ENCODE assay signal across 8 cellular contexts in genomic region chr19:14495678-14496028, GRCh38. TPM values are rescaled to one million over a fixed set of nuclear protein-coding genes. Genes with fewer than 3 reads are reported as not detected.
DNase-seq lines count a peak whose midpoint lies in the region; ATAC-seq, FAIRE-seq and TF ChIP-seq lines count a peak whose summit lies in the region.

No MANE protein-coding gene starts in this region.

- H3K27ac ChIP-seq in cardiac muscle cell: no peak overlapping the region
- no peak overlapping the region for H3K27ac ChIP-seq in GM12878 (ENCODE audit: control insufficient read depth, insufficient read depth)
- H3K27ac ChIP-seq in uterus: peak overlapping the region; percentile 65 to 80

- ATAC-seq in Right ventricle myocardium superior (ENCODE audit: poor library complexity) (no peak), GM12878 (no peak; the same call in 2 of the 3 replicates), GM21786 (IDR thresholded peaks at IDR 0.05; ENCODE audit: unreplicated experiment) (no peak)

- TF ChIP-seq POLR2A in GM12878 (IDR thresholded peaks at IDR 0.05; ENCODE audit: low read depth, low read length) (no peak), lower leg skin (IDR thresholded peaks at IDR 0.05) (no peak), uterus (IDR thresholded peaks at IDR 0.05) (no peak)

- WGBS in GM12878 (ENCODE audit: insufficient coverage, insufficient replicate concordance, low lambda C conversion rate, missing lambda C conversion rate): 3% methylated on average over 3 of the region's 28 CpGs
- 0% methylated on average over 14 of the region's 28 CpGs; no CpG with 5 or more reads in 1 of the 2 donors for WGBS in lower leg skin, 2 donors

- no peaks in the 10 kb centered on the region for H3K9me3 ChIP-seq in cardiac muscle cell (ENCODE audit: low read depth)
- H3K9me3 ChIP-seq in GM12878 (replicated peaks; ENCODE audit: control insufficient read depth, insufficient read depth, low read length): no peaks in the 10 kb centered on the region
- H3K9me3 ChIP-seq in uterus: no peaks in the 10 kb centered on the region

- peak overlapping the region; percentile 89 for H3K4me2 ChIP-seq in GM12878 (ENCODE audit: control insufficient read depth, insufficient read depth)

- H3K4me3 ChIP-seq in cardiac muscle cell (peak overlapping the region; percentile 69), GM12878 (peak overlapping the region; percentile 80), lower leg skin (ENCODE audit: low read depth, poor library complexity, severe bottlenecking) (peak overlapping the region; percentile 59), uterus (peak overlapping the region; percentile 65 to 99)

- TF ChIP-seq EP300 in GM12878 (IDR thresholded peaks at IDR 0.05; ENCODE audit: borderline replicate concordance in 1 of 2, control insufficient read depth in 1 of 2, low read depth in 2 of 2, low read length in 2 of 2): no peak

- no peak for TF ChIP-seq RAD21 in GM12878 (IDR thresholded peaks at IDR 0.05; ENCODE audit: insufficient read depth, low read depth, low read length)

- intact Hi-C loops in Right ventricle myocardium superior (cut with DNase I) (no loop called here), GM12878 (cut with micrococcal nuclease; ENCODE audit: unreplicated experiment) (no loop called here), lower leg skin (cut with DNase I; ENCODE audit: low total_unique reads) (no loop called here), uterus (cut with DNase I; ENCODE audit: low total_unique reads) (no loop called here)

- DNase-seq in cardiac muscle cell (ENCODE audit: low read depth in 1 of 2, low spot score in 1 of 2) (no peak), Right ventricle myocardium superior (no peak), GM12878 (ENCODE audit: low read depth, low spot score) (no peak), lower leg skin (ENCODE audit: low spot score in 2 of 2) (no peak), uterus (no peak), GM19239 (ENCODE audit: insufficient read length, low spot score) (no peak)
- DNase-seq in stimulated activated CD4-positive, alpha-beta T cell treated with anti-CD3 and anti-CD28 coated beads, Interleukin-15, amount 100 ng/mL, for 24 hours: no peak

- in situ Hi-C loops in GM12878 (cut with MboI): no loop called here

- no peak for FAIRE-seq in GM12878 (lab: Jason Lieb, UNC)
- no peak for FAIRE-seq in GM19239 (lab: Jason Lieb, UNC)

- no peaks in the 10 kb centered on the region for H3K79me2 ChIP-seq in GM12878 (ENCODE audit: control insufficient read depth, insufficient read depth, low read length)

- no peaks in the 10 kb centered on the region for H3K4me1 ChIP-seq in cardiac muscle cell (ENCODE audit: low read depth)
- peaks cover 2% of the 10 kb centered on the region; the same call in 1 of the 2 replicates for H3K4me1 ChIP-seq in GM12878 (ENCODE audit: control insufficient read depth, insufficient read depth, low read length)
- peaks cover 0 to 4% of the 10 kb centered on the region in 2 donors for H3K4me1 ChIP-seq in uterus

- CTCF ChIA-PET in GM12878 (lab: Yijun Ruan, JAX): interaction anchor here (0.5 to 2.1 kb wide), 7 partner anchors 10 to 365 kb away, joined by 3 to 10 read pairs (median 5); partner anchors contain the start of gene ASF1B

- no peaks in the 10 kb centered on the region for H3K36me3 ChIP-seq in cardiac muscle cell
- no peaks in the 10 kb centered on the region for H3K36me3 ChIP-seq in GM12878 (ENCODE audit: control insufficient read depth in 2 of 2, insufficient read depth in 2 of 2, low read length in 1 of 2)
- no peaks in the 10 kb centered on the region for H3K36me3 ChIP-seq in uterus

- no peaks in the 10 kb centered on the region for H4K20me1 ChIP-seq in GM12878 (ENCODE audit: control insufficient read depth, insufficient read depth)

- H3K27me3 ChIP-seq in cardiac muscle cell (no peaks in the 10 kb centered on the region), GM12878 (replicated peaks in 1 of 2; ENCODE audit: control insufficient read depth in 2 of 2, insufficient read depth in 2 of 2, low read length in 1 of 2) (no peaks in the 10 kb centered on the region), uterus (no peaks in the 10 kb centered on the region)

- no TSS peak for BruUV-seq in GM12878 (replicated peaks; lab: Mats Ljungman, UMichigan)

- H2AFZ ChIP-seq in GM12878 (ENCODE audit: control insufficient read depth, low read depth, low read length): peak overlapping the region; percentile 45

- SMC1A ChIA-PET in GM12878 (lab: Charles Lee; ENCODE audit: uncharacterized antibody, unreplicated experiment): interaction anchor here (0.6 to 0.7 kb wide), 2 partner anchors 173 to 442 kb away, joined by 3 read pairs; no protein-coding TSS in a partner anchor

- RAD21 ChIA-PET in GM12878 (lab: Charles Lee; ENCODE audit: unreplicated experiment): interaction anchor here (1.2 kb wide), 1 partner anchor 359 kb away, joined by 4 read pairs; the partner anchor contains the start of gene ASF1B

- peak overlapping the region; percentile 47; the same call in 1 of the 2 replicates for H3K9ac ChIP-seq in GM12878 (ENCODE audit: control insufficient read depth, insufficient read depth, low read length)

- POLR2A ChIA-PET in GM12878 (lab: Charles Lee): interaction anchor here (0.6 to 1.2 kb wide), 3 partner anchors 8 to 103 kb away, joined by 3 to 7 read pairs (median 5); partner anchors contain the start of gene DNAJB1

- no peak for TF ChIP-seq CTCF in cardiac muscle cell (IDR thresholded peaks at IDR 0.05; ENCODE audit: low read depth, low read length)
- TF ChIP-seq CTCF in GM12878 (IDR thresholded peaks at IDR 0.05 in 2 of 3, conservative IDR thresholded peaks at IDR 0.05 in 1 of 3; ENCODE audit: control insufficient read depth in 2 of 3, extremely low read depth in 1 of 3, insufficient read depth in 1 of 3, low read depth in 3 of 3, low read length in 3 of 3): no peak
- no peak for TF ChIP-seq CTCF in lower leg skin (IDR thresholded peaks at IDR 0.05)
- TF ChIP-seq CTCF in uterus (IDR thresholded peaks at IDR 0.05): no peak

RNA-seq across cellular contexts. Expression of gene GIPC1, which starts 0.3 kb away (rescaled TPM):
- total RNA-seq in cardiac muscle cell: 133 and 172 TPM in 2 replicates
- polyA plus RNA-seq in cardiac muscle cell: 117 and 145 TPM in 2 replicates
- 48.9 TPM for total RNA-seq in Right ventricle myocardium superior
- 6.6 and 6.9 TPM in 2 replicates for total RNA-seq in GM12878 (2013; cell fraction: nucleolus; rRNA removed)
- 23.4 and 24.1 TPM in 2 replicates for total RNA-seq in GM12878 (2014; rRNA removed)
- total RNA-seq in GM12878 (2014; rRNA removed; fragmentation: Illumina TruSeq; extraction: Trizol): 7.0 and 11.3 TPM in 2 replicates
- total RNA-seq in GM12878 (2021): 19.9 and 21.2 TPM in 2 replicates
- 4.5 TPM for polyA plus RNA-seq in GM12878 (2011; ENCODE audit: low read depth)
- polyA plus RNA-seq in GM12878 (2011; rRNA removed): 6.4 and 11.2 TPM in 2 replicates
- 13.5 and 21.3 TPM in 2 replicates for polyA plus RNA-seq in GM12878 (2011; cell fraction: cytosol; rRNA removed)
- polyA plus RNA-seq in GM12878 (2011; cell fraction: nucleus; rRNA removed): 11.9 and 15.0 TPM in 2 replicates
- 11.9 and 12.5 TPM in 2 replicates for polyA plus RNA-seq in GM12878 (2012)
- polyA plus RNA-seq in GM12878 (2014; fragmentation: Illumina TruSeq; extraction: Trizol): 1.0 and 5.0 TPM in 2 replicates
- 1 to 10 TPM in 1 of 2 experiments, under 1 TPM in 1; 0.47 to 1.0 TPM for polyA plus RNA-seq in GM12878 (2014; fragmentation: Nextera tagmentation; extraction: Ambion mirVana)
- polyA plus RNA-seq in GM12878 (2014; rRNA removed): 21.4 and 24.1 TPM in 2 replicates
- polyA plus RNA-seq in GM12878 (2016; fragmentation: Nextera tagmentation; extraction: Ambion mirVana): 10 to 100 TPM; 15.9 to 18.0 TPM
- polyA minus RNA-seq in GM12878 (2011; rRNA and poly(A)+ RNA removed): 4.3 and 6.5 TPM in 2 replicates
- 27.1 and 42.4 TPM in 2 replicates for polyA minus RNA-seq in GM12878 (2011; cell fraction: cytosol; rRNA and poly(A)+ RNA removed)
- 4.0 and 8.5 TPM in 2 replicates for polyA minus RNA-seq in GM12878 (2011; cell fraction: nucleus; rRNA and poly(A)+ RNA removed)
- total RNA-seq in lower leg skin: 100 to 1,000 TPM; 135 to 217 (median 164) TPM
- 10 to 100 TPM; 14.1 to 70.0 (median 36.3) TPM for total RNA-seq in uterus

RNA-seq across cellular contexts. Expression of gene PTGER1, which starts 20.5 kb away (rescaled TPM):
- 0.42 TPM in 1 of 2 replicates, not detected in the other for total RNA-seq in cardiac muscle cell
- 0.36 and 0.75 TPM in 2 replicates for polyA plus RNA-seq in cardiac muscle cell
- not detected for total RNA-seq in Right ventricle myocardium superior
- total RNA-seq in GM12878 (2013; cell fraction: nucleolus; rRNA removed): not detected in 2 replicates
- total RNA-seq in GM12878 (2014; rRNA removed): not detected in 2 replicates
- not detected in 2 replicates for total RNA-seq in GM12878 (2014; rRNA removed; fragmentation: Illumina TruSeq; extraction: Trizol)
- not detected in 2 replicates for total RNA-seq in GM12878 (2021)
- polyA plus RNA-seq in GM12878 (2011; ENCODE audit: low read depth): not detected
- polyA plus RNA-seq in GM12878 (2011; rRNA removed): not detected in 2 replicates
- polyA plus RNA-seq in GM12878 (2011; cell fraction: cytosol; rRNA removed): not detected in 2 replicates
- not detected in 2 replicates for polyA plus RNA-seq in GM12878 (2011; cell fraction: nucleus; rRNA removed)
- polyA plus RNA-seq in GM12878 (2012): not detected in 2 replicates
- polyA plus RNA-seq in GM12878 (2014; fragmentation: Illumina TruSeq; extraction: Trizol): not detected in 2 replicates
- polyA plus RNA-seq in GM12878 (2014; fragmentation: Nextera tagmentation; extraction: Ambion mirVana): not detected
- polyA plus RNA-seq in GM12878 (2014; rRNA removed): not detected in 2 replicates
- not detected for polyA plus RNA-seq in GM12878 (2016; fragmentation: Nextera tagmentation; extraction: Ambion mirVana)
- polyA minus RNA-seq in GM12878 (2011; rRNA and poly(A)+ RNA removed): not detected in 2 replicates
- polyA minus RNA-seq in GM12878 (2011; cell fraction: cytosol; rRNA and poly(A)+ RNA removed): not detected in 2 replicates
- polyA minus RNA-seq in GM12878 (2011; cell fraction: nucleus; rRNA and poly(A)+ RNA removed): not detected in 2 replicates
- under 1 TPM in 1 of 4 donors, not detected in 3; 0.62 TPM for total RNA-seq in lower leg skin
- 1 to 10 TPM in 1 of 4 donors, under 1 TPM in 1, not detected in 2; 0.30 to 1.2 TPM for total RNA-seq in uterus

RNA-seq across cellular contexts. Expression of gene DNAJB1, which starts 22.5 kb away (rescaled TPM):
- 41.8 and 56.4 TPM in 2 replicates for total RNA-seq in cardiac muscle cell
- polyA plus RNA-seq in cardiac muscle cell: 76.5 and 82.8 TPM in 2 replicates
- 43.0 TPM for total RNA-seq in Right ventricle myocardium superior
- 20.5 and 21.0 TPM in 2 replicates for total RNA-seq in GM12878 (2013; cell fraction: nucleolus; rRNA removed)
- total RNA-seq in GM12878 (2014; rRNA removed): 27.2 and 27.9 TPM in 2 replicates
- total RNA-seq in GM12878 (2014; rRNA removed; fragmentation: Illumina TruSeq; extraction: Trizol): 24.7 and 26.3 TPM in 2 replicates
- 39.4 and 40.8 TPM in 2 replicates for total RNA-seq in GM12878 (2021)
- 16.0 TPM for polyA plus RNA-seq in GM12878 (2011; ENCODE audit: low read depth)
- polyA plus RNA-seq in GM12878 (2011; rRNA removed): 36.8 and 45.7 TPM in 2 replicates
- polyA plus RNA-seq in GM12878 (2011; cell fraction: cytosol; rRNA removed): 45.8 and 48.4 TPM in 2 replicates
- 31.8 and 33.9 TPM in 2 replicates for polyA plus RNA-seq in GM12878 (2011; cell fraction: nucleus; rRNA removed)
- 24.2 and 28.9 TPM in 2 replicates for polyA plus RNA-seq in GM12878 (2012)
- 34.9 and 38.0 TPM in 2 replicates for polyA plus RNA-seq in GM12878 (2014; fragmentation: Illumina TruSeq; extraction: Trizol)
- 1 to 10 TPM; 4.8 to 8.3 TPM for polyA plus RNA-seq in GM12878 (2014; fragmentation: Nextera tagmentation; extraction: Ambion mirVana)
- 31.6 and 31.9 TPM in 2 replicates for polyA plus RNA-seq in GM12878 (2014; rRNA removed)
- polyA plus RNA-seq in GM12878 (2016; fragmentation: Nextera tagmentation; extraction: Ambion mirVana): 10 to 100 TPM; 62.3 to 65.8 TPM
- polyA minus RNA-seq in GM12878 (2011; rRNA and poly(A)+ RNA removed): 40.0 and 44.6 TPM in 2 replicates
- polyA minus RNA-seq in GM12878 (2011; cell fraction: cytosol; rRNA and poly(A)+ RNA removed): 11.1 and 16.1 TPM in 2 replicates
- 15.0 and 18.5 TPM in 2 replicates for polyA minus RNA-seq in GM12878 (2011; cell fraction: nucleus; rRNA and poly(A)+ RNA removed)
- 100 to 1,000 TPM in 2 of 4 donors, 10 to 100 TPM in 2; 96.2 to 107 (median 99.6) TPM for total RNA-seq in lower leg skin
- 10 to 100 TPM; 10.2 to 66.9 (median 40.6) TPM for total RNA-seq in uterus

RNA-seq across cellular contexts. Expression of gene TECR, which starts 33.7 kb away (rescaled TPM):
- total RNA-seq in cardiac muscle cell (77.4 and 83.1 TPM in 2 replicates), Right ventricle myocardium superior (73.8 TPM), GM12878 (2014; rRNA removed) (54.0 and 70.3 TPM in 2 replicates), GM12878 (2014; rRNA removed; fragmentation: Illumina TruSeq; extraction: Trizol) (36.3 TPM in 2 replicates), GM12878 (2021) (86.1 and 92.0 TPM in 2 replicates), lower leg skin (100 to 1,000 TPM; 117 to 165 (median 147) TPM), uterus (10 to 100 TPM in 3 of 4 donors, 1 to 10 TPM in 1; 4.6 to 68.2 (median 33.9) TPM)
- polyA plus RNA-seq in cardiac muscle cell (245 and 345 TPM in 2 replicates), GM12878 (2011; rRNA removed) (12.0 and 37.4 TPM in 2 replicates), GM12878 (2014; fragmentation: Illumina TruSeq; extraction: Trizol) (27.2 and 65.9 TPM in 2 replicates), GM12878 (2014; fragmentation: Nextera tagmentation; extraction: Ambion mirVana) (10 to 100 TPM in 1 of 2 experiments, 1 to 10 TPM in 1; 9.6 to 23.9 TPM), GM12878 (2014; rRNA removed) (62.5 and 83.3 TPM in 2 replicates), GM12878 (2016; fragmentation: Nextera tagmentation; extraction: Ambion mirVana) (100 to 1,000 TPM; 148 to 157 TPM)
- 31.1 and 32.1 TPM in 2 replicates for total RNA-seq in GM12878 (2013; cell fraction: nucleolus; rRNA removed)
- 27.9 TPM for polyA plus RNA-seq in GM12878 (2011; ENCODE audit: low read depth)
- 56.8 and 68.9 TPM in 2 replicates for polyA plus RNA-seq in GM12878 (2011; cell fraction: cytosol; rRNA removed)
- polyA plus RNA-seq in GM12878 (2011; cell fraction: nucleus; rRNA removed): 130 and 132 TPM in 2 replicates
- 62.6 and 65.3 TPM in 2 replicates for polyA plus RNA-seq in GM12878 (2012)
- polyA minus RNA-seq in GM12878 (2011; rRNA and poly(A)+ RNA removed): 38.9 and 62.4 TPM in 2 replicates
- polyA minus RNA-seq in GM12878 (2011; cell fraction: cytosol; rRNA and poly(A)+ RNA removed): 55.6 and 60.3 TPM in 2 replicates
- 27.8 and 41.1 TPM in 2 replicates for polyA minus RNA-seq in GM12878 (2011; cell fraction: nucleus; rRNA and poly(A)+ RNA removed)

Comparison
In these comparisons a context has a peak if more than half of its experiments do, and no peak if none do; other contexts are left out.
1. H3K27ac ChIP-seq: peak in uterus (2 of 2); none in cardiac muscle cell (single experiment) and GM12878 (single experiment).
2. Peak in every context shown above with its lines, with median percentiles within 50 percentile points of each other: H3K4me3 ChIP-seq.